7 cellular contexts compared by ENCODE assay signal in genomic region chr13:90576067-90576466, GRCh38.
"Had no signal": no experiment of that assay in that cellular context is flagged by ENCODE, and none has a peak within 500 bp of the region (broad histone marks: within the 10 kb centered on the region; RNA-seq: fewer than 3 reads in every experiment).

No MANE protein-coding gene starts in this region.

- DNase-seq: IMR-90, KBM-7, KG1 had no signal

- ATAC-seq: HepG2 had no signal

- FAIRE-seq: HepG2, HTR-8/SVneo had no signal

- H3K36me3 Mint-ChIP-seq: IgD-negative memory B cell had no signal

- H3K27ac ChIP-seq: HL-60 had no signal

- H3K4me1 Mint-ChIP-seq: IgD-negative memory B cell had no signal

- H3K4me3 Mint-ChIP-seq: IgD-negative memory B cell had no signal

- H3K27ac Mint-ChIP-seq: IgD-negative memory B cell had no signal

- H3K27me3 Mint-ChIP-seq: IgD-negative memory B cell had no signal
